In the genomic region with DNA sequence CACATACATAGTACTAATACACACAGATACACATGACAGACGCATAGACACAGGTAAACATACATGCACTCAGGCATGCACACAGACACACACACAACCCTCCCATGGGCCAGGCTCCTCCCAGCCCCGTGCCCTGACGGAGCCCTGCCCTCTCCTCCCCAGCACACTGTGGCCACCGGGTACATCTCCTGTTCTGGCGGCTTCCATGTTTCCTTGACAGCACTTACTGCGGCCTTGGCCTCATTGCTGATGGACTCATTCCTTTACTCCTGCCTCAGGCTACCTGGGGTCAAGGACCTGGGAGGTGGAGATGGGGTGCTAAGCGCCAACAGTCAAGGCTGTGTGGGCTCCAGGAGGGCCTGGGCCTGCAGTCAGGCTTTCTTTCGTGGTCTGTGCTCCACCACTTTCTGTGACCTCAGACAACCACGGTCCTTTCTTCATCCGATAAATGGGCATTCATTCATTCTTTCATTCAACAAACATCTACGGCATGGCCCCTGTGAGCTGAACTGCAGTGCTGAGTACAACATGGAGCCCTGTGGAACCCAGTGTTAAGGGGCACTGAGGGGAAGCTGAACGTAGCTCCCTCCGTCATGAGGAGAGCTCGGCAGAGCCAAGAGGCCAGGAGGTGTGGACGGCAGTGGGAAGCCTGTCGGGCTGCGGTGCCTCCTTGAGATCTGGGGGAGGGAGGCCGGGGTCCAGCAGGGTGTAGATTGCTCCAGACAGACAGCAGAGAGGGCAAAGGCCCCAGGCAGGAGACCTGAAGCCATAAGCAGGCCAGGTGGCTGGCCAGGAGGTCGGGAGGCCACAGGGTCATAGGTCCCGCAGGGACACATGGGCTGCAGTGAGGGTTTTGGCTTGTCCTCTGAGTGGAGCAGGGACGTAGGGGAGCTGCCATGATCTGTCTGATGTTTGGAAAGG, we compare ENCODE assay signal across 19 cellular contexts.
DNase-seq lines count a peak whose midpoint lies in the region; ATAC-seq, FAIRE-seq and TF ChIP-seq lines count a peak whose summit lies in the region.
"Had no signal": no experiment of that assay in that cellular context is flagged by ENCODE, and none has a peak within 500 bp of the region (broad histone marks: within the 10 kb centered on the region; RNA-seq: fewer than 3 reads in every experiment).

No MANE protein-coding gene starts in this region.

- FAIRE-seq in kidney (lab: Jason Lieb, UNC) = no peak
- FAIRE-seq: GM12878 had no signal

- no peaks in the 10 kb centered on the region for H3K36me3 Mint-ChIP-seq in activated CD4-positive, alpha-beta T cell treated with anti-CD3 and anti-CD28 coated beads for 36 hours (ENCODE audit: low read depth)

- H3K4me2 ChIP-seq in BLaER1 treated with 17β-estradiol and CSF1 and Interleukin-3, amounts not matched to agents 10 nM and 100 nM = peak overlapping the region in 9 of 11 experiments; percentile 12 to 96 (median 79); a peak in 17 of 22 replicates
- H3K4me2 ChIP-seq: GM23338 had no signal

- no peaks in the 10 kb centered on the region for H3K9me3 Mint-ChIP-seq in activated CD4-positive, alpha-beta T cell treated with anti-CD3 and anti-CD28 coated beads for 36 hours (ENCODE audit: low read depth)

- no peak overlapping the region for H3K27ac Mint-ChIP-seq in activated CD4-positive, alpha-beta T cell treated with anti-CD3 and anti-CD28 coated beads for 36 hours
- H3K27ac Mint-ChIP-seq: GM23338 had no signal

- peak overlapping the region in 7 of 11 experiments; percentile 48 to 82 (median 62); a peak in 12 of 22 replicates for H3K27ac ChIP-seq in BLaER1 treated with 17β-estradiol and CSF1 and Interleukin-3, amounts not matched to agents 10 nM and 100 nM
- H3K27ac ChIP-seq in kidney (ENCODE audit: low read depth in 2 of 2, low read length in 2 of 2) = no peak overlapping the region
- H3K27ac ChIP-seq: RWPE1 had no signal

- peak; percentile 2 for DNase-seq in activated CD4-positive, alpha-beta T cell treated with anti-CD3 and anti-CD28 coated beads for 36 hours
- DNase-seq in activated CD4-positive, alpha-beta T cell treated with anti-CD3 and anti-CD28 coated beads for 48 hours = no peak
- DNase-seq in kidney (peak; percentile 46), posterior cingulate gyrus (peak in 6 of 10 donors; percentile 1 to 52 (median 31)), NCI-H1436 (lab: John Stamatoyannopoulos, UW) (no peak)
- DNase-seq: 8988T, GDM1, KBM-7, NCI-H1436 treated with DMSO at 0.1 percent for 48 hours, NCI-H2081, NCI-H510A, NCI-H774, PC-3 had no signal

- intact Hi-C loops in activated CD4-positive, alpha-beta T cell treated with anti-CD3 and anti-CD28 coated beads for 36 hours (cut with DNase I, micrococcal nuclease) = no loop called here
- intact Hi-C loops in kidney (cut with DNase I) (no loop called here), posterior cingulate gyrus (cut with DNase I) (no loop called here)

- no peak overlapping the region for H3K9ac ChIP-seq in BLaER1 treated with 17β-estradiol and CSF1 and Interleukin-3, amounts not matched to agents 10 nM and 100 nM
- no peak overlapping the region for H3K9ac ChIP-seq in kidney (ENCODE audit: low read length in 2 of 2)

- H3K9me3 ChIP-seq in BLaER1 treated with 17β-estradiol and CSF1 and Interleukin-3, amounts not matched to agents 10 nM and 100 nM (replicated peaks in 1 of 11) = peaks cover 0 to 20% (median 10%) of the 10 kb centered on the region in 11 experiments; a peak in 14 of 22 replicates
- no peaks in the 10 kb centered on the region for H3K9me3 ChIP-seq in kidney (ENCODE audit: control insufficient read depth in 1 of 2, low read length in 2 of 2)

- POLR2A ChIA-PET in activated CD4-positive, alpha-beta T cell treated with anti-CD3 and anti-CD28 coated beads for 36 hours (lab: Charles Lee) = no interaction called here

- ATAC-seq in activated CD4-positive, alpha-beta T cell treated with anti-CD3 and anti-CD28 coated beads for 36 hours = no peak
- ATAC-seq in GM21717 (IDR thresholded peaks at IDR 0.05; ENCODE audit: unreplicated experiment) = no peak
- ATAC-seq in GM21825 (IDR thresholded peaks at IDR 0.05; ENCODE audit: unreplicated experiment) = no peak
- ATAC-seq: GM12878, GM23338, PC-3 had no signal

- H3K36me3 ChIP-seq in BLaER1 treated with 17β-estradiol and CSF1 and Interleukin-3, amounts not matched to agents 10 nM and 100 nM = no peaks in the 10 kb centered on the region
- no peaks in the 10 kb centered on the region for H3K36me3 ChIP-seq in kidney (ENCODE audit: control insufficient read depth in 1 of 2, insufficient read depth in 2 of 2, low read length in 2 of 2)

- no peaks in the 10 kb centered on the region for H4K20me1 ChIP-seq in BLaER1 treated with 17β-estradiol and CSF1 and Interleukin-3, amounts not matched to agents 10 nM and 100 nM

- H3K4me1 ChIP-seq in BLaER1 treated with 17β-estradiol and CSF1 and Interleukin-3, amounts not matched to agents 10 nM and 100 nM = peaks cover 40 to 91% (median 78%) of the 10 kb centered on the region in 10 experiments
- no peaks in the 10 kb centered on the region for H3K4me1 ChIP-seq in kidney (ENCODE audit: control insufficient read depth in 1 of 2, insufficient read depth in 1 of 2, low read depth in 1 of 2, low read length in 2 of 2)

- H3K27me3 ChIP-seq in BLaER1 treated with 17β-estradiol and CSF1 and Interleukin-3, amounts not matched to agents 10 nM and 100 nM = no peaks in the 10 kb centered on the region

- no peak overlapping the region for H3K4me3 Mint-ChIP-seq in activated CD4-positive, alpha-beta T cell treated with anti-CD3 and anti-CD28 coated beads for 36 hours
- H3K4me3 Mint-ChIP-seq: GM23338 had no signal

- no peak overlapping the region for H3K4me3 ChIP-seq in BLaER1 treated with 17β-estradiol and CSF1 and Interleukin-3, amounts not matched to agents 10 nM and 100 nM
- H3K4me3 ChIP-seq in kidney (ENCODE audit: low read length in 2 of 2) = no peak overlapping the region
- H3K4me3 ChIP-seq: GM12878, GM23338 had no signal

- H3K4me1 Mint-ChIP-seq in activated CD4-positive, alpha-beta T cell treated with anti-CD3 and anti-CD28 coated beads for 36 hours = no peaks in the 10 kb centered on the region
- H3K4me1 Mint-ChIP-seq: GM23338 had no signal

- CTCF ChIA-PET in activated CD4-positive, alpha-beta T cell treated with anti-CD3 and anti-CD28 coated beads for 36 hours (lab: Charles Lee) = no interaction called here

- no peaks in the 10 kb centered on the region for H3K27me3 Mint-ChIP-seq in activated CD4-positive, alpha-beta T cell treated with anti-CD3 and anti-CD28 coated beads for 36 hours

- no peak for TF ChIP-seq CTCF in kidney (IDR thresholded peaks at IDR 0.05; ENCODE audit: borderline replicate concordance, extremely low read depth, insufficient read depth)

Comparison
In these comparisons a context has a peak if more than half of its experiments do, and no peak if none do; other contexts are left out.
1. DNase-seq: peak in activated CD4-positive, alpha-beta T cell treated with anti-CD3 and anti-CD28 coated beads for 36 hours (single experiment), kidney (single experiment) and posterior cingulate gyrus (6 of 10); none in activated CD4-positive, alpha-beta T cell treated with anti-CD3 and anti-CD28 coated beads for 48 hours (single experiment) and NCI-H1436 (single experiment).
2. H3K27ac ChIP-seq: peak in BLaER1 treated with 17β-estradiol and CSF1 and Interleukin-3, amounts not matched to agents 10 nM and 100 nM (7 of 11); none in kidney (0 of 2).